In the genomic region with DNA sequence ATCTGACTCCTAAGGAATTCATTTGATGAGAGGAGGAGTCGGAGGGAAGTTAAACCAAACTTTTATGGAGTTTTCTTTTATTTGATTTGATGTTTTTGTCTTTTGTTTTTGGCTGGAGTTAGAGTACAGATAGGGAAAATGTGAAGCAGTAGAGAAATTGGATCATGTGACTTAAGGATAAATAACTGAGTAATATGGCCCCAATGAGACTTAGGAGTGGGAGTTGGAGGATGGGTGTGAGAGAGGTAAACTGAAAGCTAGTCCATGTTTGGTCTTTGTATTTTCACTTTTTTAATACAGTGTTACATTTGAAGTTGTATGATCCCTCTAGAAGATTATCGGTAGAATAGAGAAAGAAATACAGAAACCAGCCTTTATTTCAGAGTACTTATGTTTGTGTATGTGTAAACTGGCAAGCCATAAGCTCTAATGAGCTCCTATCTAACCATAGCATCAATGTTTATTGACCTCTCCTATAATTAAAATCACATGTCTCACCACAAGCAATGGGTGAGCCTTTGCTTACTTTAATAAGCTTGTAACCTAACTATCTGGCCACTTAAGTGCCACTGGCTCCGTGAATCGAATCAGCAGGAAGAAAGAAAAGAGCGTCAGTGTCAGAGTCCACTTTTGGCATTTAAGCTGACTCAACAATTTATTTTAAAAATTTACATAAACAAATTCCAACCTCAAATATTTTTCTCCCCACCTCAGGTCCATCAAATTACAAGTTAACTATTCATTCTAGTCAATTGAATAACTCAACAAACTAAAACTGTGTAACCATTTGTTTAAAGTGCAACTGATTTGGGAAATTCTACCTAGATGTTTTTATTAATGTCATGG, we compare ENCODE assay signal across 16 cellular contexts.
A peak's percentile ranks its signal among the peaks of the same experiment; 100 is the strongest.
DNase-seq lines count a peak whose midpoint lies in the region; ATAC-seq, FAIRE-seq and TF ChIP-seq lines count a peak whose summit lies in the region.
"Had no signal": no experiment of that assay in that cellular context is flagged by ENCODE, and none has a peak within 500 bp of the region (broad histone marks: within the 10 kb centered on the region; RNA-seq: fewer than 3 reads in every experiment).

No MANE protein-coding gene starts in this region.

- H3K4me2 ChIP-seq in K562 (ENCODE audit: insufficient read depth, low read length) = no peak overlapping the region

- BruUV-seq in K562 (replicated peaks; lab: Mats Ljungman, UMichigan) = no TSS peak

- no peak for FAIRE-seq in K562 (lab: Jason Lieb, UNC)
- FAIRE-seq: A204.1 had no signal

- POLR2A ChIA-PET in K562 (lab: Yijun Ruan, JAX) = no interaction called here

- no peak overlapping the region for H2AFZ ChIP-seq in K562 (ENCODE audit: low read depth, low read length)

- TF ChIP-seq CTCF in breast epithelium (IDR thresholded peaks at IDR 0.05) (no peak), K562 (IDR thresholded peaks at IDR 0.05 in 2 of 3, conservative IDR thresholded peaks at IDR 0.05 in 1 of 3; ENCODE audit: insufficient read depth in 2 of 3, low read depth in 1 of 3, low read length in 3 of 3) (no peak), colonic mucosa (IDR thresholded peaks at IDR 0.05) (no peak), body of pancreas (IDR thresholded peaks at IDR 0.05) (no peak)

- H4K20me1 ChIP-seq in K562 (replicated peaks; ENCODE audit: control insufficient read depth, insufficient read depth, low read length) = no peaks in the 10 kb centered on the region

- ATAC-seq in K562 = no peak
- no peak for ATAC-seq in HG02763 (IDR thresholded peaks at IDR 0.05; ENCODE audit: unreplicated experiment)
- ATAC-seq in body of pancreas = no peak

- intact Hi-C loops in breast epithelium (cut with DNase I; ENCODE audit: low total_unique reads) = no loop called here
- intact Hi-C loops in K562 (cut with micrococcal nuclease) = no loop called here
- intact Hi-C loops in colonic mucosa (cut with DNase I) = no loop called here
- intact Hi-C loops in body of pancreas (cut with DNase I) = no loop called here

- H3K36me3 ChIP-seq in breast epithelium (no peaks in the 10 kb centered on the region), K562 (ENCODE audit: control insufficient read depth, insufficient read depth, low read length) (no peaks in the 10 kb centered on the region), colonic mucosa (no peaks in the 10 kb centered on the region), body of pancreas (replicated peaks in 1 of 2; ENCODE audit: insufficient read depth in 1 of 2, low read depth in 2 of 2) (no peaks in the 10 kb centered on the region)

- CTCF ChIA-PET in K562 (lab: Yijun Ruan, JAX; ENCODE audit: low intra/inter-chr PET ratio) = no interaction called here

- no peak overlapping the region for H3K27ac ChIP-seq in breast epithelium
- H3K27ac ChIP-seq in K562 (ENCODE audit: extremely low read depth, low read depth, low read length) = no peak overlapping the region
- no peak overlapping the region for H3K27ac ChIP-seq in colonic mucosa
- H3K27ac ChIP-seq in body of pancreas = no peak overlapping the region
- H3K27ac ChIP-seq: HL-60 had no signal

- H3K27me3 ChIP-seq in breast epithelium (no peaks in the 10 kb centered on the region), K562 (ENCODE audit: control insufficient read depth in 2 of 2, insufficient read depth in 2 of 2, low read length in 2 of 2) (no peaks in the 10 kb centered on the region), colonic mucosa (no peaks in the 10 kb centered on the region), body of pancreas (no peaks in the 10 kb centered on the region)

- H3K4me1 ChIP-seq in breast epithelium (no peaks in the 10 kb centered on the region), K562 (replicated peaks in 1 of 2; ENCODE audit: control insufficient read depth in 2 of 2, insufficient read depth in 2 of 2, low read length in 2 of 2) (no peaks in the 10 kb centered on the region), colonic mucosa (no peaks in the 10 kb centered on the region), body of pancreas (no peaks in the 10 kb centered on the region)

- no peak for TF ChIP-seq EP300 in K562 (IDR thresholded peaks at IDR 0.05; ENCODE audit: low read length)

- no peaks in the 10 kb centered on the region for H3K9me3 ChIP-seq in breast epithelium
- H3K9me3 ChIP-seq in K562 (replicated peaks; ENCODE audit: control insufficient read depth, insufficient read depth, low read depth, low read length) = no peaks in the 10 kb centered on the region
- no peaks in the 10 kb centered on the region for H3K9me3 ChIP-seq in colonic mucosa
- no peaks in the 10 kb centered on the region for H3K9me3 ChIP-seq in body of pancreas

- no peak for TF ChIP-seq RAD21 in K562 (CRISPR knock-in tag; conservative IDR thresholded peaks at IDR 0.05 in 1 of 2, IDR thresholded peaks at IDR 0.05 in 1 of 2)

- WGBS in K562 (ENCODE audit: insufficient coverage, low coverage, missing lambda C conversion rate) = 6% methylated on average over 5 of the region's 5 CpGs
- 78 to 83% methylated on average over 5 of the region's 5 CpGs for WGBS in body of pancreas, 2 donors

- H3K9me1 ChIP-seq in K562 (ENCODE audit: control insufficient read depth, insufficient read depth, low read length) = no peaks in the 10 kb centered on the region

- H3K79me2 ChIP-seq in K562 (ENCODE audit: control insufficient read depth, insufficient read depth, low read length) = no peaks in the 10 kb centered on the region

- TF ChIP-seq POLR2A in breast epithelium (IDR thresholded peaks at IDR 0.05) = no peak
- no peak for TF ChIP-seq POLR2A in K562 (conservative IDR thresholded peaks at IDR 0.05)
- TF ChIP-seq POLR2A in body of pancreas (IDR thresholded peaks at IDR 0.05) = no peak

- H3K4me3 ChIP-seq in breast epithelium (no peak overlapping the region), K562 (no peak overlapping the region), colonic mucosa (no peak overlapping the region), body of pancreas (no peak overlapping the region)

- in situ Hi-C loops in T47D (cut with HindIII; ENCODE audit: low pct_unique_long_range_greater_than_20kb, low sequenced_read_pairs) = no loop called here
- in situ Hi-C loops in K562 (cut with MboI) = no loop called here

- DNase-seq in T47D (ENCODE audit: low read depth in 1 of 2, low spot score in 1 of 2) (peak; percentile 20 to 26), breast epithelium (ENCODE audit: low spot score in 2 of 2) (no peak), RPMI7951 (ENCODE audit: low read depth) (peak; percentile 45), K562 (ENCODE audit: extremely low read depth in 1 of 4, low spot score in 3 of 4) (no peak), colonic mucosa (no peak), body of pancreas (no peak)
- DNase-seq in activated effector memory CD4-positive, alpha-beta T cell treated with anti-CD3 and anti-CD28 coated beads, Interleukin-2, amount 50 U/mL, for 16 hours = no peak
- DNase-seq: DMS53, KG1, NCI-H1417, NCI-H1930, NCI-H510A treated with DMSO at 0.1 percent for 48 hours, OCI-M1 had no signal

- H3K9ac ChIP-seq in K562 (ENCODE audit: insufficient read depth in 1 of 2, low read depth in 2 of 2, low read length in 2 of 2) (no peak overlapping the region), colonic mucosa (ENCODE audit: low read depth in 2 of 2, low read length in 2 of 2) (no peak overlapping the region)

TF ChIP-seq in K562, 482 proteins besides CTCF, POLR2A, EP300 and RAD21:
- TF ChIP-seq C11orf30 (IDR thresholded peaks at IDR 0.05; ENCODE audit: low read depth) (peak; percentile 84), MAFG (tag; conservative IDR thresholded peaks at IDR 0.05) (peak; percentile 87), ATF1 (CRISPR knock-in tag; IDR thresholded peaks at IDR 0.05) (no peak), ATF1 (tag; IDR thresholded peaks at IDR 0.05) (no peak), MAFK (IDR thresholded peaks at IDR 0.05; ENCODE audit: low read length) (peak; percentile 93), MAFF (IDR thresholded peaks at IDR 0.05; ENCODE audit: low read length) (peak; percentile 95), ZNF316 (IDR thresholded peaks at IDR 0.05) (peak; percentile 94)
- TF ChIP-seq, protein P1, sequence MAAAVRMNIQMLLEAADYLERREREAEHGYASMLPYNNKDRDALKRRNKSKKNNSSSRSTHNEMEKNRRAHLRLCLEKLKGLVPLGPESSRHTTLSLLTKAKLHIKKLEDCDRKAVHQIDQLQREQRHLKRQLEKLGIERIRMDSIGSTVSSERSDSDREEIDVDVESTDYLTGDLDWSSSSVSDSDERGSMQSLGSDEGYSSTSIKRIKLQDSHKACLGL (CRISPR knock-in tag; IDR thresholded peaks at IDR 0.05; ENCODE audit: borderline replicate concordance, poor library complexity, severe bottlenecking) = no peak
- TF ChIP-seq, protein P2, sequence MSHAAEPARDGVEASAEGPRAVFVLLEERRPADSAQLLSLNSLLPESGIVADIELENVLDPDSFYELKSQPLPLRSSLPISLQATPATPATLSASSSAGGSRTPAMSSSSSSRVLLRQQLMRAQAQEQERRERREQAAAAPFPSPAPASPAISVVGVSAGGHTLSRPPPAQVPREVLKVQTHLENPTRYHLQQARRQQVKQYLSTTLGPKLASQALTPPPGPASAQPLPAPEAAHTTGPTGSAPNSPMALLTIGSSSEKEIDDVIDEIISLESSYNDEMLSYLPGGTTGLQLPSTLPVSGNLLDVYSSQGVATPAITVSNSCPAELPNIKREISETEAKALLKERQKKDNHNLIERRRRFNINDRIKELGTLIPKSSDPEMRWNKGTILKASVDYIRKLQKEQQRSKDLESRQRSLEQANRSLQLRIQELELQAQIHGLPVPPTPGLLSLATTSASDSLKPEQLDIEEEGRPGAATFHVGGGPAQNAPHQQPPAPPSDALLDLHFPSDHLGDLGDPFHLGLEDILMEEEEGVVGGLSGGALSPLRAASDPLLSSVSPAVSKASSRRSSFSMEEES (CRISPR knock-in tag; IDR thresholded peaks at IDR 0.05) = peak; percentile 53

Comparison
In these comparisons a context has a peak if more than half of its experiments do, and no peak if none do; other contexts are left out.
1. DNase-seq: peak in T47D (2 of 2) and RPMI7951 (single experiment); none in breast epithelium (0 of 2), K562 (0 of 4), activated effector memory CD4-positive, alpha-beta T cell treated with anti-CD3 and anti-CD28 coated beads, Interleukin-2, amount 50 U/mL, for 16 hours (single experiment), colonic mucosa (single experiment) and body of pancreas (0 of 4).